Comparison of ENCODE assay signal across 17 cellular contexts in genomic region chr2:106758885-106759559, GRCh38.
"Had no signal": no experiment of that assay in that cellular context is flagged by ENCODE, and none has a peak within 500 bp of the region (broad histone marks: within the 10 kb centered on the region; RNA-seq: fewer than 3 reads in every experiment).

No MANE protein-coding gene starts in this region.

- ATAC-seq: activated T-cell treated with anti-CD3 and anti-CD28 coated beads, Interleukin-2, amount 50 U/mL, for 4 hours; left lobe of liver; stimulated activated naive B cell treated with anti-CD40 and anti-IgM and Interleukin-4, amounts not matched to agents 10 μg/mL and 1 μg/mL and 100 μg/mL, for 72 hours had no signal

- H3K4me1 ChIP-seq: spleen had no signal

- H3K36me3 ChIP-seq: ovary, spleen, tibial artery had no signal

- H3K27ac ChIP-seq: ovary, spleen, VCaP had no signal

- H3K4me3 ChIP-seq: ovary, spleen, tibial artery had no signal

- H3K9me3 ChIP-seq: ovary, spleen, tibial artery had no signal

- H3K27me3 ChIP-seq: ovary, spleen, tibial artery had no signal

- DNase-seq: activated CD4-positive, alpha-beta T cell treated with anti-CD3 and anti-CD28 coated beads, Interleukin-2, amount 50 U/mL, for 1 hour; activated CD4-positive, CD25-positive, alpha-beta regulatory T cell treated with anti-CD3 and anti-CD28 coated beads, Interleukin-2, amount 50 U/mL, for 72 hours; activated CD8-positive, alpha-beta memory T cell treated with anti-CD3 and anti-CD28 coated beads, Interleukin-2, amount 50 U/mL, for 4 hours; activated effector memory CD4-positive, alpha-beta T cell treated with Interleukin-2 at 50 U/mL for 16 hours; activated naive CD4-positive, alpha-beta T cell treated with anti-CD3 and anti-CD28 coated beads, Interleukin-2, amount 50 U/mL, for 16 hours; activated T-cell treated with anti-CD3 and anti-CD28 coated beads, Interleukin-2, amount 50 U/mL, for 4 hours; dermis blood vessel endothelial cell; effector memory CD4-positive, alpha-beta T cell; foreskin fibroblast; glutamatergic neuron; ovary; spleen; stimulated activated CD4-positive, alpha-beta T cell treated with anti-CD3 and anti-CD28 coated beads, Interleukin-4, amount 100 ng/mL, for 4 hours; stimulated activated naive B cell treated with anti-CD40 and anti-IgM and Interleukin-4, amounts not matched to agents 10 μg/mL and 1 μg/mL and 100 μg/mL, for 72 hours; tibial artery had no signal
